ENCODE assay signal across 9 cellular contexts in genomic region chr15:60328852-60329443, GRCh38.
DNase-seq lines count a peak whose midpoint lies in the region; ATAC-seq and TF ChIP-seq lines count a peak whose summit lies in the region.
"Had no signal": no experiment of that assay in that cellular context is flagged by ENCODE, and none has a peak within 500 bp of the region (broad histone marks: within the 10 kb centered on the region; RNA-seq: fewer than 3 reads in every experiment).

No MANE protein-coding gene starts in this region.

- no peak for ATAC-seq in HG02798 (IDR thresholded peaks at IDR 0.05; ENCODE audit: poor library complexity, unreplicated experiment)
- ATAC-seq in GM18511 (IDR thresholded peaks at IDR 0.05; ENCODE audit: unreplicated experiment) = no peak

- DNase-seq in AG04449 (ENCODE audit: low read depth, low spot score) = no peak
- DNase-seq in GM06990 (ENCODE audit: extremely low read depth, insufficient read length) = no peak
- no peak for DNase-seq in SK-N-MC (ENCODE audit: low read depth, low spot score)
- no peak for DNase-seq in esophagus muscularis mucosa (ENCODE audit: extremely low spot score)
- peak; percentile 4 for DNase-seq in stimulated activated CD4-positive, alpha-beta T cell treated with anti-CD3 and anti-CD28 coated beads, Interleukin-12 subunit alpha, Interleukin-12 subunit beta, amount 100 ng/mL, for 4 hours
- DNase-seq in middle frontal gyrus (ENCODE audit: extremely low spot score, low spot score) = no peak

- TF ChIP-seq CTCF in AG04449 (IDR thresholded peaks at IDR 0.05; ENCODE audit: insufficient read depth, low read length, missing control alignments) = peak; percentile 68
- peak; percentile 77 for TF ChIP-seq CTCF in GM06990 (IDR thresholded peaks at IDR 0.05; ENCODE audit: insufficient read depth, low read length, poor library complexity, severe bottlenecking)
- TF ChIP-seq CTCF in esophagus muscularis mucosa (IDR thresholded peaks at IDR 0.05) = peak; percentile 20 to 57 (median 47)

- no peak for TF ChIP-seq POLR2A in esophagus muscularis mucosa (IDR thresholded peaks at IDR 0.05; ENCODE audit: low read depth)

- intact Hi-C loops in esophagus muscularis mucosa (cut with DNase I) = loop anchor here (10.0 kb wide), 2 partner anchors 604 to 634 kb away; no protein-coding TSS in a partner anchor

- H3K27me3 ChIP-seq in GM06990 (replicated peaks; ENCODE audit: control insufficient read depth, insufficient read depth, low read length) = peaks cover 2% of the 10 kb centered on the region
- peaks cover 3 to 54% (median 18%) of the 10 kb centered on the region in 4 donors for H3K27me3 ChIP-seq in esophagus muscularis mucosa

- H3K36me3 ChIP-seq in GM06990 (ENCODE audit: control insufficient read depth, insufficient read depth, low read length) (no peaks in the 10 kb centered on the region), SK-N-MC (ENCODE audit: insufficient read depth, low read length) (no peaks in the 10 kb centered on the region), esophagus muscularis mucosa (no peaks in the 10 kb centered on the region)

- POLR2A ChIA-PET in AG04449 (lab: Yijun Ruan, JAX) = no interaction called here

- H3K9ac ChIP-seq in SK-N-MC (ENCODE audit: insufficient read length) = no peak overlapping the region

- peaks cover 0 to 5% (median 0%) of the 10 kb centered on the region in 4 donors for H3K4me1 ChIP-seq in esophagus muscularis mucosa

- peak overlapping the region; percentile 45; the same call in 1 of the 2 replicates for H3K27ac ChIP-seq in SK-N-MC
- H3K27ac ChIP-seq in esophagus muscularis mucosa (replicated peaks in 1 of 4) = no peak overlapping the region
- H3K27ac ChIP-seq: epithelial cell of prostate had no signal

- no peak overlapping the region for H3K4me3 ChIP-seq in AG04449 (ENCODE audit: low read depth, low read length)
- H3K4me3 ChIP-seq in GM06990 (replicated peaks; ENCODE audit: low read depth, low read length) = no peak overlapping the region
- H3K4me3 ChIP-seq in SK-N-MC = peak overlapping the region; percentile 16; the same call in 1 of the 2 replicates
- no peak overlapping the region for H3K4me3 ChIP-seq in esophagus muscularis mucosa

- CTCF ChIA-PET in AG04449 (lab: Yijun Ruan, JAX) = interaction anchor here (0.6 to 11.0 kb wide), 29 partner anchors 8 to 635 kb away, joined by 3 to 329 read pairs (median 4); partner anchors contain the start of gene BNIP2

- WGBS in esophagus muscularis mucosa = 19% methylated on average over 7 of the region's 7 CpGs

- no peak for TF ChIP-seq EP300 in esophagus muscularis mucosa (IDR thresholded peaks at IDR 0.05)

- H3K9me3 ChIP-seq in SK-N-MC (ENCODE audit: low read depth, low read length) (no peaks in the 10 kb centered on the region), esophagus muscularis mucosa (no peaks in the 10 kb centered on the region)
